1 cellular context compared by ENCODE assay signal in genomic region chr12:587551-588322, GRCh38.
TF ChIP-seq lines count a peak whose summit lies in the region.

No MANE protein-coding gene starts in this region.

TF ChIP-seq in K562, 482 proteins besides CTCF, POLR2A, EP300 and RAD21 (continued from another document and continues in another):
- TF ChIP-seq, protein P1, sequence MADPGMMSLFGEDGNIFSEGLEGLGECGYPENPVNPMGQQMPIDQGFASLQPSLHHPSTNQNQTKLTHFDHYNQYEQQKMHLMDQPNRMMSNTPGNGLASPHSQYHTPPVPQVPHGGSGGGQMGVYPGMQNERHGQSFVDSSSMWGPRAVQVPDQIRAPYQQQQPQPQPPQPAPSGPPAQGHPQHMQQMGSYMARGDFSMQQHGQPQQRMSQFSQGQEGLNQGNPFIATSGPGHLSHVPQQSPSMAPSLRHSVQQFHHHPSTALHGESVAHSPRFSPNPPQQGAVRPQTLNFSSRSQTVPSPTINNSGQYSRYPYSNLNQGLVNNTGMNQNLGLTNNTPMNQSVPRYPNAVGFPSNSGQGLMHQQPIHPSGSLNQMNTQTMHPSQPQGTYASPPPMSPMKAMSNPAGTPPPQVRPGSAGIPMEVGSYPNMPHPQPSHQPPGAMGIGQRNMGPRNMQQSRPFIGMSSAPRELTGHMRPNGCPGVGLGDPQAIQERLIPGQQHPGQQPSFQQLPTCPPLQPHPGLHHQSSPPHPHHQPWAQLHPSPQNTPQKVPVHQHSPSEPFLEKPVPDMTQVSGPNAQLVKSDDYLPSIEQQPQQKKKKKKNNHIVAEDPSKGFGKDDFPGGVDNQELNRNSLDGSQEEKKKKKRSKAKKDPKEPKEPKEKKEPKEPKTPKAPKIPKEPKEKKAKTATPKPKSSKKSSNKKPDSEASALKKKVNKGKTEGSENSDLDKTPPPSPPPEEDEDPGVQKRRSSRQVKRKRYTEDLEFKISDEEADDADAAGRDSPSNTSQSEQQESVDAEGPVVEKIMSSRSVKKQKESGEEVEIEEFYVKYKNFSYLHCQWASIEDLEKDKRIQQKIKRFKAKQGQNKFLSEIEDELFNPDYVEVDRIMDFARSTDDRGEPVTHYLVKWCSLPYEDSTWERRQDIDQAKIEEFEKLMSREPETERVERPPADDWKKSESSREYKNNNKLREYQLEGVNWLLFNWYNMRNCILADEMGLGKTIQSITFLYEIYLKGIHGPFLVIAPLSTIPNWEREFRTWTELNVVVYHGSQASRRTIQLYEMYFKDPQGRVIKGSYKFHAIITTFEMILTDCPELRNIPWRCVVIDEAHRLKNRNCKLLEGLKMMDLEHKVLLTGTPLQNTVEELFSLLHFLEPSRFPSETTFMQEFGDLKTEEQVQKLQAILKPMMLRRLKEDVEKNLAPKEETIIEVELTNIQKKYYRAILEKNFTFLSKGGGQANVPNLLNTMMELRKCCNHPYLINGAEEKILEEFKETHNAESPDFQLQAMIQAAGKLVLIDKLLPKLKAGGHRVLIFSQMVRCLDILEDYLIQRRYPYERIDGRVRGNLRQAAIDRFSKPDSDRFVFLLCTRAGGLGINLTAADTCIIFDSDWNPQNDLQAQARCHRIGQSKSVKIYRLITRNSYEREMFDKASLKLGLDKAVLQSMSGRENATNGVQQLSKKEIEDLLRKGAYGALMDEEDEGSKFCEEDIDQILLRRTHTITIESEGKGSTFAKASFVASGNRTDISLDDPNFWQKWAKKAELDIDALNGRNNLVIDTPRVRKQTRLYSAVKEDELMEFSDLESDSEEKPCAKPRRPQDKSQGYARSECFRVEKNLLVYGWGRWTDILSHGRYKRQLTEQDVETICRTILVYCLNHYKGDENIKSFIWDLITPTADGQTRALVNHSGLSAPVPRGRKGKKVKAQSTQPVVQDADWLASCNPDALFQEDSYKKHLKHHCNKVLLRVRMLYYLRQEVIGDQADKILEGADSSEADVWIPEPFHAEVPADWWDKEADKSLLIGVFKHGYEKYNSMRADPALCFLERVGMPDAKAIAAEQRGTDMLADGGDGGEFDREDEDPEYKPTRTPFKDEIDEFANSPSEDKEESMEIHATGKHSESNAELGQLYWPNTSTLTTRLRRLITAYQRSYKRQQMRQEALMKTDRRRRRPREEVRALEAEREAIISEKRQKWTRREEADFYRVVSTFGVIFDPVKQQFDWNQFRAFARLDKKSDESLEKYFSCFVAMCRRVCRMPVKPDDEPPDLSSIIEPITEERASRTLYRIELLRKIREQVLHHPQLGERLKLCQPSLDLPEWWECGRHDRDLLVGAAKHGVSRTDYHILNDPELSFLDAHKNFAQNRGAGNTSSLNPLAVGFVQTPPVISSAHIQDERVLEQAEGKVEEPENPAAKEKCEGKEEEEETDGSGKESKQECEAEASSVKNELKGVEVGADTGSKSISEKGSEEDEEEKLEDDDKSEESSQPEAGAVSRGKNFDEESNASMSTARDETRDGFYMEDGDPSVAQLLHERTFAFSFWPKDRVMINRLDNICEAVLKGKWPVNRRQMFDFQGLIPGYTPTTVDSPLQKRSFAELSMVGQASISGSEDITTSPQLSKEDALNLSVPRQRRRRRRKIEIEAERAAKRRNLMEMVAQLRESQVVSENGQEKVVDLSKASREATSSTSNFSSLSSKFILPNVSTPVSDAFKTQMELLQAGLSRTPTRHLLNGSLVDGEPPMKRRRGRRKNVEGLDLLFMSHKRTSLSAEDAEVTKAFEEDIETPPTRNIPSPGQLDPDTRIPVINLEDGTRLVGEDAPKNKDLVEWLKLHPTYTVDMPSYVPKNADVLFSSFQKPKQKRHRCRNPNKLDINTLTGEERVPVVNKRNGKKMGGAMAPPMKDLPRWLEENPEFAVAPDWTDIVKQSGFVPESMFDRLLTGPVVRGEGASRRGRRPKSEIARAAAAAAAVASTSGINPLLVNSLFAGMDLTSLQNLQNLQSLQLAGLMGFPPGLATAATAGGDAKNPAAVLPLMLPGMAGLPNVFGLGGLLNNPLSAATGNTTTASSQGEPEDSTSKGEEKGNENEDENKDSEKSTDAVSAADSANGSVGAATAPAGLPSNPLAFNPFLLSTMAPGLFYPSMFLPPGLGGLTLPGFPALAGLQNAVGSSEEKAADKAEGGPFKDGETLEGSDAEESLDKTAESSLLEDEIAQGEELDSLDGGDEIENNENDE (IDR thresholded peaks at IDR 0.05; ENCODE audit: low read depth, low read length), result no peak
- no peak for TF ChIP-seq ZFP36 (IDR thresholded peaks at IDR 0.05; ENCODE audit: low read depth, low read length, partially characterized antibody)
- TF ChIP-seq CBFA2T3 (IDR thresholded peaks at IDR 0.05), result peak; percentile 83
- TF ChIP-seq ZBTB11 (CRISPR knock-in tag; IDR thresholded peaks at IDR 0.05), result peak in 1 of 3 experiments; percentile 56; a peak in 2 of 6 replicates
- peak; percentile 94 for TF ChIP-seq HMBOX1 (IDR thresholded peaks at IDR 0.05)
- peak; percentile 26; the same call in 1 of the 2 replicates for TF ChIP-seq EHMT2 (IDR thresholded peaks at IDR 0.05)
- no peak for TF ChIP-seq CEBPB (tag; IDR thresholded peaks at IDR 0.05)
- no peak for TF ChIP-seq PATZ1 (CRISPR knock-in tag; IDR thresholded peaks at IDR 0.05; ENCODE audit: borderline replicate concordance)
- TF ChIP-seq ZBTB12 (CRISPR knock-in tag; IDR thresholded peaks at IDR 0.05), result no peak
- peak; percentile 29 for TF ChIP-seq HDAC3 (IDR thresholded peaks at IDR 0.05; ENCODE audit: borderline replicate concordance, partially characterized antibody)
- TF ChIP-seq CCNT2 (IDR thresholded peaks at IDR 0.05; ENCODE audit: borderline replicate concordance, extremely low read depth, insufficient read length, low read depth, low read length), result no peak
- TF ChIP-seq NFIC (IDR thresholded peaks at IDR 0.05), result peak; percentile 42
- TF ChIP-seq, protein P2, sequence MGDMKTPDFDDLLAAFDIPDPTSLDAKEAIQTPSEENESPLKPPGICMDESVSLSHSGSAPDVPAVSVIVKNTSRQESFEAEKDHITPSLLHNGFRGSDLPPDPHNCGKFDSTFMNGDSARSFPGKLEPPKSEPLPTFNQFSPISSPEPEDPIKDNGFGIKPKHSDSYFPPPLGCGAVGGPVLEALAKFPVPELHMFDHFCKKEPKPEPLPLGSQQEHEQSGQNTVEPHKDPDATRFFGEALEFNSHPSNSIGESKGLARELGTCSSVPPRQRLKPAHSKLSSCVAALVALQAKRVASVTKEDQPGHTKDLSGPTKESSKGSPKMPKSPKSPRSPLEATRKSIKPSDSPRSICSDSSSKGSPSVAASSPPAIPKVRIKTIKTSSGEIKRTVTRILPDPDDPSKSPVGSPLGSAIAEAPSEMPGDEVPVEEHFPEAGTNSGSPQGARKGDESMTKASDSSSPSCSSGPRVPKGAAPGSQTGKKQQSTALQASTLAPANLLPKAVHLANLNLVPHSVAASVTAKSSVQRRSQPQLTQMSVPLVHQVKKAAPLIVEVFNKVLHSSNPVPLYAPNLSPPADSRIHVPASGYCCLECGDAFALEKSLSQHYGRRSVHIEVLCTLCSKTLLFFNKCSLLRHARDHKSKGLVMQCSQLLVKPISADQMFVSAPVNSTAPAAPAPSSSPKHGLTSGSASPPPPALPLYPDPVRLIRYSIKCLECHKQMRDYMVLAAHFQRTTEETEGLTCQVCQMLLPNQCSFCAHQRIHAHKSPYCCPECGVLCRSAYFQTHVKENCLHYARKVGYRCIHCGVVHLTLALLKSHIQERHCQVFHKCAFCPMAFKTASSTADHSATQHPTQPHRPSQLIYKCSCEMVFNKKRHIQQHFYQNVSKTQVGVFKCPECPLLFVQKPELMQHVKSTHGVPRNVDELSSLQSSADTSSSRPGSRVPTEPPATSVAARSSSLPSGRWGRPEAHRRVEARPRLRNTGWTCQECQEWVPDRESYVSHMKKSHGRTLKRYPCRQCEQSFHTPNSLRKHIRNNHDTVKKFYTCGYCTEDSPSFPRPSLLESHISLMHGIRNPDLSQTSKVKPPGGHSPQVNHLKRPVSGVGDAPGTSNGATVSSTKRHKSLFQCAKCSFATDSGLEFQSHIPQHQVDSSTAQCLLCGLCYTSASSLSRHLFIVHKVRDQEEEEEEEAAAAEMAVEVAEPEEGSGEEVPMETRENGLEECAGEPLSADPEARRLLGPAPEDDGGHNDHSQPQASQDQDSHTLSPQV (IDR thresholded peaks at IDR 0.05), result peak; percentile 53
- TF ChIP-seq MCM5 (IDR thresholded peaks at IDR 0.05; ENCODE audit: low read depth), result no peak
- TF ChIP-seq ZNF253 (CRISPR knock-in tag; conservative IDR thresholded peaks at IDR 0.05), result no peak
- no peak for TF ChIP-seq ZNF184 (CRISPR knock-in tag; IDR thresholded peaks at IDR 0.05)
- peak in 1 of 2 experiments; percentile 85; a peak in 1 of 4 replicates for TF ChIP-seq FOXA3 (CRISPR knock-in tag; conservative IDR thresholded peaks at IDR 0.05 in 1 of 2, IDR thresholded peaks at IDR 0.05 in 1 of 2)
- TF ChIP-seq, protein P3, sequence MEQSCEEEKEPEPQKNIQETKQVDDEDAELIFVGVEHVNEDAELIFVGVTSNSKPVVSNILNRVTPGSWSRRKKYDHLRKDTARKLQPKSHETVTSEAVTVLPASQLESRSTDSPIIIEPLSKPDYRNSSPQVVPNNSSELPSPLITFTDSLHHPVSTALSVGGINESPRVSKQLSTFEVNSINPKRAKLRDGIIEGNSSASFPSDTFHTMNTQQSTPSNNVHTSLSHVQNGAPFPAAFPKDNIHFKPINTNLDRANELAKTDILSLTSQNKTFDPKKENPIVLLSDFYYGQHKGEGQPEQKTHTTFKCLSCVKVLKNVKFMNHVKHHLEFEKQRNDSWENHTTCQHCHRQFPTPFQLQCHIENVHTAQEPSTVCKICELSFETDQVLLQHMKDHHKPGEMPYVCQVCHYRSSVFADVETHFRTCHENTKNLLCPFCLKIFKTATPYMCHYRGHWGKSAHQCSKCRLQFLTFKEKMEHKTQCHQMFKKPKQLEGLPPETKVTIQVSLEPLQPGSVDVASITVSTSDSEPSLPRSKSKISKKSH (CRISPR knock-in tag; IDR thresholded peaks at IDR 0.05), result no peak
- no peak for TF ChIP-seq MLX (CRISPR knock-in tag; conservative IDR thresholded peaks at IDR 0.05)
- TF ChIP-seq, protein P4, sequence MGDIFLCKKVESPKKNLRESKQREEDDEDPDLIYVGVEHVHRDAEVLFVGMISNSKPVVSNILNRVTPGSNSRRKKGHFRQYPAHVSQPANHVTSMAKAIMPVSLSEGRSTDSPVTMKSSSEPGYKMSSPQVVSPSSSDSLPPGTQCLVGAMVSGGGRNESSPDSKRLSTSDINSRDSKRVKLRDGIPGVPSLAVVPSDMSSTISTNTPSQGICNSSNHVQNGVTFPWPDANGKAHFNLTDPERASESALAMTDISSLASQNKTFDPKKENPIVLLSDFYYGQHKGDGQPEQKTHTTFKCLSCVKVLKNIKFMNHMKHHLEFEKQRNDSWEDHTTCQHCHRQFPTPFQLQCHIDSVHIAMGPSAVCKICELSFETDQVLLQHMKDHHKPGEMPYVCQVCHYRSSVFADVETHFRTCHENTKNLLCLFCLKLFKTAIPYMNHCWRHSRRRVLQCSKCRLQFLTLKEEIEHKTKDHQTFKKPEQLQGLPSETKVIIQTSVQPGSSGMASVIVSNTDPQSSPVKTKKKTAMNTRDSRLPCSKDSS (IDR thresholded peaks at IDR 0.05; ENCODE audit: low read depth, partially characterized antibody), result no peak
